In genomic region chr1:219791766-219792165, GRCh38 we compare ENCODE assay signal across 22 cellular contexts.
"Had no signal": no experiment of that assay in that cellular context is flagged by ENCODE, and none has a peak within 500 bp of the region (broad histone marks: within the 10 kb centered on the region; RNA-seq: fewer than 3 reads in every experiment).

No MANE protein-coding gene starts in this region.

- H3K4me3 Mint-ChIP-seq: activated B cell treated with CpG ODN at 0.5 μM for 24 hours; activated CD4-positive, alpha-beta memory T cell treated with anti-CD3 and anti-CD28 coated beads for 36 hours; activated CD4-positive, alpha-beta T cell treated with anti-CD3 and anti-CD28 coated beads, Interleukin-2, amount 10 ng/mL, durations not matched to agents 24 days and 14 days; activated naive CD4-positive, alpha-beta T cell treated with anti-CD3 and anti-CD28 coated beads for 36 hours; activated naive CD8-positive, alpha-beta T cell; activated T-helper 17 cell treated with anti-CD3 and anti-CD28 coated beads, Interleukin-2, amount 50 U/mL, for 72 hours; T-cell had no signal

- H3K4me1 Mint-ChIP-seq: activated B cell treated with CpG ODN at 0.5 μM for 24 hours; activated CD4-positive, alpha-beta T cell treated with anti-CD3 and anti-CD28 coated beads, Interleukin-2, amount 10 ng/mL, durations not matched to agents 24 days and 14 days; activated T-helper 17 cell treated with anti-CD3 and anti-CD28 coated beads, Interleukin-2, amount 50 U/mL, for 72 hours; T-cell had no signal

- FAIRE-seq: RCC 7860, TTC549 had no signal

- ATAC-seq: activated T-helper 17 cell treated with anti-CD3 and anti-CD28 coated beads, Interleukin-2, amount 50 U/mL, for 72 hours; T-cell had no signal

- H3K9me3 Mint-ChIP-seq: activated B cell treated with CpG ODN at 0.5 μM for 24 hours; activated CD4-positive, alpha-beta memory T cell treated with anti-CD3 and anti-CD28 coated beads for 36 hours; activated CD4-positive, alpha-beta T cell treated with anti-CD3 and anti-CD28 coated beads, Interleukin-2, amount 10 ng/mL, durations not matched to agents 24 days and 14 days; activated naive CD4-positive, alpha-beta T cell treated with anti-CD3 and anti-CD28 coated beads for 36 hours had no signal

- DNase-seq: activated B cell treated with CpG ODN at 0.5 μM for 24 hours; activated CD4-positive, alpha-beta memory T cell treated with anti-CD3 and anti-CD28 coated beads for 36 hours; activated CD4-positive, alpha-beta T cell treated with anti-CD3 and anti-CD28 coated beads for 1 hour; activated CD4-positive, alpha-beta T cell treated with anti-CD3 and anti-CD28 coated beads, Interleukin-2, amount 10 ng/mL, durations not matched to agents 24 days and 14 days; activated gamma-delta T cell; activated naive CD4-positive, alpha-beta T cell treated with anti-CD3 and anti-CD28 coated beads for 36 hours; activated T-cell treated with anti-CD3 and anti-CD28 coated beads for 4 hours; activated T-cell treated with anti-CD3 and anti-CD28 coated beads, Interleukin-2, amount 50 U/mL, for 48 hours; amygdala; caudate nucleus; Karpas-422; MM.1S; NCI-H1436 treated with DMSO at 0.1 percent for 48 hours; NCI-H187; NCI-H446; SHP77 treated with DMSO at 0.1 percent for 48 hours; T-cell; T-helper 2 cell had no signal

- H3K36me3 Mint-ChIP-seq: activated CD4-positive, alpha-beta memory T cell treated with anti-CD3 and anti-CD28 coated beads for 36 hours; activated naive CD8-positive, alpha-beta T cell; T-cell had no signal

- H3K27ac Mint-ChIP-seq: activated B cell treated with CpG ODN at 0.5 μM for 24 hours; activated CD4-positive, alpha-beta memory T cell treated with anti-CD3 and anti-CD28 coated beads for 36 hours; activated CD4-positive, alpha-beta T cell treated with anti-CD3 and anti-CD28 coated beads, Interleukin-2, amount 10 ng/mL, durations not matched to agents 24 days and 14 days; activated naive CD4-positive, alpha-beta T cell treated with anti-CD3 and anti-CD28 coated beads for 36 hours; activated naive CD8-positive, alpha-beta T cell; activated T-helper 17 cell treated with anti-CD3 and anti-CD28 coated beads, Interleukin-2, amount 50 U/mL, for 72 hours; T-cell had no signal

- H3K27me3 Mint-ChIP-seq: activated CD4-positive, alpha-beta T cell treated with anti-CD3 and anti-CD28 coated beads, Interleukin-2, amount 10 ng/mL, durations not matched to agents 24 days and 14 days had no signal
